ENCODE assay signal across 9 cellular contexts in genomic region chr9:14616188-14616982, GRCh38.
DNase-seq lines count a peak whose midpoint lies in the region; ATAC-seq and TF ChIP-seq lines count a peak whose summit lies in the region.
"Had no signal": no experiment of that assay in that cellular context is flagged by ENCODE, and none has a peak within 500 bp of the region (broad histone marks: within the 10 kb centered on the region; RNA-seq: fewer than 3 reads in every experiment).

No MANE protein-coding gene starts in this region.

- TF ChIP-seq CTCF in KMS-11 (conservative IDR thresholded peaks at IDR 0.05; ENCODE audit: low read depth, low read length) (peak; percentile 62; the same call in 1 of the 2 replicates), fibroblast of lung (conservative IDR thresholded peaks at IDR 0.05 in 1 of 2, IDR thresholded peaks at IDR 0.05 in 1 of 2; ENCODE audit: low read depth in 1 of 2, low read length in 2 of 2) (peak; percentile 59 to 72), parathyroid adenoma (IDR thresholded peaks at IDR 0.05) (peak; percentile 55)

- H3K4me2 ChIP-seq in KMS-11 (no peak overlapping the region), fibroblast of lung (ENCODE audit: extremely low read depth, insufficient read depth, low read length) (no peak overlapping the region), parathyroid adenoma (ENCODE audit: low read length) (no peak overlapping the region)
- H3K4me2 ChIP-seq: BLaER1 treated with 17β-estradiol and CSF1 and Interleukin-3, amounts not matched to agents 10 nM and 100 nM had no signal

- no peaks in the 10 kb centered on the region for H3K27me3 ChIP-seq in KMS-11 (ENCODE audit: insufficient read depth, low read depth)
- H3K27me3 ChIP-seq in SJCRH30 = no peaks in the 10 kb centered on the region
- H3K27me3 ChIP-seq in fibroblast of lung (ENCODE audit: control insufficient read depth, insufficient read depth, low read length) = no peaks in the 10 kb centered on the region
- no peaks in the 10 kb centered on the region for H3K27me3 ChIP-seq in parathyroid adenoma (ENCODE audit: control insufficient read depth, insufficient read depth, low read length)
- H3K27me3 ChIP-seq: BLaER1 treated with 17β-estradiol and CSF1 and Interleukin-3, amounts not matched to agents 10 nM and 100 nM had no signal

- H3K9me3 ChIP-seq in SJCRH30 (replicated peaks) = no peaks in the 10 kb centered on the region
- H3K9me3 ChIP-seq in fibroblast of lung (ENCODE audit: control insufficient read depth, insufficient read depth, low read depth, low read length) = no peaks in the 10 kb centered on the region
- H3K9me3 ChIP-seq in parathyroid adenoma (ENCODE audit: control insufficient read depth, low read length) = no peaks in the 10 kb centered on the region
- H3K9me3 ChIP-seq: BLaER1 treated with 17β-estradiol and CSF1 and Interleukin-3, amounts not matched to agents 10 nM and 100 nM had no signal

- H3K79me2 ChIP-seq in KMS-11 (ENCODE audit: insufficient read depth, low read depth) (no peaks in the 10 kb centered on the region), fibroblast of lung (ENCODE audit: control insufficient read depth, insufficient read depth, low read length) (no peaks in the 10 kb centered on the region), parathyroid adenoma (no peaks in the 10 kb centered on the region)

- ATAC-seq in GM21786 (IDR thresholded peaks at IDR 0.05; ENCODE audit: unreplicated experiment) = peak; percentile 88

- H3K36me3 ChIP-seq in KMS-11 (ENCODE audit: insufficient read depth) = no peaks in the 10 kb centered on the region
- H3K36me3 ChIP-seq in SJCRH30 = no peaks in the 10 kb centered on the region; the same call in 1 of the 2 replicates
- H3K36me3 ChIP-seq in fibroblast of lung (ENCODE audit: control insufficient read depth, insufficient read depth, low read length) = no peaks in the 10 kb centered on the region
- no peaks in the 10 kb centered on the region for H3K36me3 ChIP-seq in parathyroid adenoma (ENCODE audit: control insufficient read depth, insufficient read depth, low read length)

- H3K4me3 ChIP-seq in KMS-11 (IDR thresholded peaks at IDR 0.05; ENCODE audit: insufficient read depth, low read depth, low read length) (no peak overlapping the region), SJCRH30 (no peak overlapping the region), fibroblast of lung (replicated peaks in 1 of 4; ENCODE audit: control extremely low read depth in 1 of 4, insufficient read depth in 1 of 4, low read depth in 3 of 4, low read length in 4 of 4) (no peak overlapping the region), parathyroid adenoma (ENCODE audit: low read depth, low read length) (no peak overlapping the region)
- H3K4me3 ChIP-seq: BLaER1 treated with 17β-estradiol and CSF1 and Interleukin-3, amounts not matched to agents 10 nM and 100 nM had no signal

- no peak overlapping the region for H3K27ac ChIP-seq in KMS-11
- H3K27ac ChIP-seq in SJCRH30 = no peak overlapping the region
- no peak overlapping the region for H3K27ac ChIP-seq in fibroblast of lung (ENCODE audit: insufficient read depth, low read length)
- H3K27ac ChIP-seq in parathyroid adenoma = no peak overlapping the region
- H3K27ac ChIP-seq: BLaER1 treated with 17β-estradiol and CSF1 and Interleukin-3, amounts not matched to agents 10 nM and 100 nM had no signal

- H4K20me1 ChIP-seq in KMS-11 (ENCODE audit: insufficient read depth) (no peaks in the 10 kb centered on the region), fibroblast of lung (ENCODE audit: control insufficient read depth, extremely low read depth, insufficient read depth, low read length) (no peaks in the 10 kb centered on the region)
- H4K20me1 ChIP-seq: BLaER1 treated with 17β-estradiol and CSF1 and Interleukin-3, amounts not matched to agents 10 nM and 100 nM had no signal

- H3K4me1 ChIP-seq in KMS-11 (ENCODE audit: low read depth, poor library complexity, severe bottlenecking) (no peaks in the 10 kb centered on the region), SJCRH30 (no peaks in the 10 kb centered on the region), fibroblast of lung (ENCODE audit: control insufficient read depth, extremely low read depth, insufficient read depth, low read length) (no peaks in the 10 kb centered on the region), parathyroid adenoma (no peaks in the 10 kb centered on the region)
- H3K4me1 ChIP-seq: BLaER1 treated with 17β-estradiol and CSF1 and Interleukin-3, amounts not matched to agents 10 nM and 100 nM had no signal

- no peak overlapping the region for H3K9ac ChIP-seq in KMS-11
- no peak overlapping the region for H3K9ac ChIP-seq in fibroblast of lung (ENCODE audit: insufficient read depth, low read length)
- H3K9ac ChIP-seq in parathyroid adenoma = no peak overlapping the region
- H3K9ac ChIP-seq: BLaER1 treated with 17β-estradiol and CSF1 and Interleukin-3, amounts not matched to agents 10 nM and 100 nM had no signal

- H2AFZ ChIP-seq in KMS-11 (ENCODE audit: low read depth) (no peak overlapping the region), fibroblast of lung (ENCODE audit: low read length) (no peak overlapping the region), parathyroid adenoma (no peak overlapping the region)

- DNase-seq in NCI-H2107 treated with DMSO at 0.1 percent for 48 hours (lab: John Stamatoyannopoulos, UW; ENCODE audit: unreplicated experiment) (peak; percentile 84), NCI-H2107 (lab: John Stamatoyannopoulos, UW) (no peak), SJCRH30 (peak; percentile 12 to 66), fibroblast of lung (ENCODE audit: low read depth in 2 of 2) (peak; percentile 59 to 82)
- DNase-seq in stimulated activated CD4-positive, alpha-beta T cell treated with anti-CD3 and anti-CD28 coated beads, Interleukin-2, amount 100 ng/mL, for 48 hours = no peak

Comparison
In these comparisons a context has a peak if more than half of its experiments do, and no peak if none do; other contexts are left out.
1. DNase-seq: peak in NCI-H2107 treated with DMSO at 0.1 percent for 48 hours (single experiment), SJCRH30 (2 of 2) and fibroblast of lung (2 of 2); none in NCI-H2107 (single experiment) and stimulated activated CD4-positive, alpha-beta T cell treated with anti-CD3 and anti-CD28 coated beads, Interleukin-2, amount 100 ng/mL, for 48 hours (0 of 2).
2. Peak in every context shown above with its lines, with median percentiles within 50 percentile points of each other: CTCF ChIP-seq.